ENCODE assay signal across 20 cellular contexts in the genomic region with DNA sequence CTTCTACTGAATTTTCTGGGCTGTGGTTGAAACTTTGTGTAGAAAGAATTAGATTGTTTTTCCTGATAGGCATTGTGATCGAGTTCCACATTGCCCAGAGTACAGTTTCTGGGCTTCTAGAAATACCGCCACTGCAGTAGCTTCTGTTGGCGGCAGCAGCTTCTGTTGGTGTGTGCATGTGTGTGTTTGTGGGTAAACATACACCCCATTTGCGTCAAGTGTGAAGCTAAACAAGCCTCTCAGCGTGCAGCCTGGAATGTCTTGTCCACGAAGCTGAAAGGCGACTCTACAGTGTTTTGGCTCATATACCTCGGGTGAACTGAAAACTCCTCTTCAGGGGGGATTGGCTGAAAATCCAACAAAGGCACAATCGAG.
"Had no signal": no experiment of that assay in that cellular context is flagged by ENCODE, and none has a peak within 500 bp of the region (broad histone marks: within the 10 kb centered on the region; RNA-seq: fewer than 3 reads in every experiment).

No MANE protein-coding gene starts in this region.

- H3K4me1 Mint-ChIP-seq: activated CD4-positive, alpha-beta memory T cell treated with anti-CD3 and anti-CD28 coated beads, Interleukin-2, amount 10 ng/mL, durations not matched to agents 7 days and 5 days; activated CD4-positive, alpha-beta T cell treated with anti-CD3 and anti-CD28 coated beads for 36 hours had no signal

- H3K4me1 ChIP-seq: adrenal gland, foreskin keratinocyte had no signal

- FAIRE-seq: small intestine had no signal

- DNase-seq: activated CD4-positive, alpha-beta memory T cell treated with anti-CD3 and anti-CD28 coated beads, Interleukin-2, amount 10 ng/mL, durations not matched to agents 7 days and 5 days; activated CD4-positive, alpha-beta T cell treated with anti-CD3 and anti-CD28 coated beads for 36 hours; activated effector memory CD4-positive, alpha-beta T cell treated with Interleukin-2 at 50 U/mL for 16 hours; activated naive CD4-positive, alpha-beta T cell treated with anti-CD3 and anti-CD28 coated beads, Interleukin-2, amount 50 U/mL, for 16 hours; activated T-cell treated with anti-CD3 and anti-CD28 coated beads, Interleukin-2, amount 50 U/mL, for 4 hours; adrenal gland; central memory CD4-positive, alpha-beta T cell; effector CD8-positive, alpha-beta T cell; foreskin keratinocyte; head of caudate nucleus; kidney glomerular epithelial cell; left ventricle myocardium superior; mesendoderm; nucleus accumbens; posterior cingulate gyrus; small intestine; stimulated activated naive CD8-positive, alpha-beta T cell treated with anti-CD3 and anti-CD28 coated beads, Interleukin-15, Interleukin-2, amounts not matched to agents 100 U/mL and 50 U/mL, for 24 hours; T-helper 17 cell; trophoblast cell had no signal

- H3K9me3 ChIP-seq: adrenal gland had no signal

- H3K4me3 ChIP-seq: adrenal gland had no signal

- H3K4me3 Mint-ChIP-seq: activated CD4-positive, alpha-beta memory T cell treated with anti-CD3 and anti-CD28 coated beads, Interleukin-2, amount 10 ng/mL, durations not matched to agents 7 days and 5 days; activated CD4-positive, alpha-beta T cell treated with anti-CD3 and anti-CD28 coated beads for 36 hours; activated T-cell treated with anti-CD3 and anti-CD28 coated beads, Interleukin-2, amount 50 U/mL, for 4 hours; nephron; T-helper 17 cell had no signal

- H3K27ac ChIP-seq: adrenal gland, foreskin keratinocyte had no signal

- H3K36me3 ChIP-seq: adrenal gland had no signal

- H3K9me3 Mint-ChIP-seq: activated CD4-positive, alpha-beta memory T cell treated with anti-CD3 and anti-CD28 coated beads, Interleukin-2, amount 10 ng/mL, durations not matched to agents 7 days and 5 days; activated T-cell treated with anti-CD3 and anti-CD28 coated beads, Interleukin-2, amount 50 U/mL, for 4 hours had no signal

- H3K27ac Mint-ChIP-seq: activated CD4-positive, alpha-beta memory T cell treated with anti-CD3 and anti-CD28 coated beads, Interleukin-2, amount 10 ng/mL, durations not matched to agents 7 days and 5 days; activated CD4-positive, alpha-beta T cell treated with anti-CD3 and anti-CD28 coated beads for 36 hours; T-helper 17 cell had no signal
